20 cellular contexts compared by ENCODE assay signal in the genomic region with DNA sequence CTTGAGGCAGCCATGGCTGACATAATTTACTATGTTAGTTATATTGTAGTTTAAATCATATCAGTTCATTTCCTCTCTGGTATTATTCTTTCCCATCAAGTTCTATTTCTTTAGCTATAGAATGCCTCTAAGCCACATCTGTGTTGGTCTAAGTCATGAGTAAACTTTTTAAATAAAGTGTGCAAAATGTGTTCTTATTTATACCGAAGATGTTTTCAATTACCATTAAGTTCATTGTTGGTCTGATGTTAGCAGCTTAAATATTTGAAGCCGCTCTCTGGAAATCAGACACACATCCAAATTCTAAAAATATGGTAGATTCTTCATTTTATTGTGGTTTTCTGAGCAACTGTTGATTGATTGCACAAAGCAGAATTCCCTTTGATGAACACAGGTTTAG.
DNase-seq lines count a peak whose midpoint lies in the region; FAIRE-seq and TF ChIP-seq lines count a peak whose summit lies in the region.
"Had no signal": no experiment of that assay in that cellular context is flagged by ENCODE, and none has a peak within 500 bp of the region (broad histone marks: within the 10 kb centered on the region; RNA-seq: fewer than 3 reads in every experiment).

No MANE protein-coding gene starts in this region.

- no peaks in the 10 kb centered on the region for H3K9me3 ChIP-seq in adipocyte (ENCODE audit: control insufficient read depth, low read length)
- H3K9me3 ChIP-seq: SJSA1 had no signal

- no peaks in the 10 kb centered on the region for H3K36me3 ChIP-seq in adipocyte (ENCODE audit: control insufficient read depth, insufficient read depth, low read length, severe bottlenecking)
- H3K36me3 ChIP-seq: SJSA1 had no signal

- peaks cover 1% of the 10 kb centered on the region for H3K4me1 ChIP-seq in adipocyte (ENCODE audit: control insufficient read depth, insufficient read depth, low read length)
- H3K4me1 ChIP-seq: SJSA1 had no signal

- H3K4me3 ChIP-seq in AG10803 (ENCODE audit: low read length) (no peak overlapping the region), adipocyte (ENCODE audit: low read length) (no peak overlapping the region), fibroblast of the aortic adventitia (ENCODE audit: low read depth, low read length) (no peak overlapping the region)
- H3K4me3 ChIP-seq: GM23338, SJSA1 had no signal

- TF ChIP-seq POLR2A in H54 (IDR thresholded peaks at IDR 0.05; ENCODE audit: low read depth, low read length), result no peak

- FAIRE-seq in H54 (lab: Jason Lieb, UNC), result peak; percentile 50
- FAIRE-seq: A204.1, GM19239, HTR-8/SVneo had no signal

- no peak overlapping the region for H3K9ac ChIP-seq in adipocyte (ENCODE audit: low read length)

- no peaks in the 10 kb centered on the region for H3K27me3 ChIP-seq in adipocyte (replicated peaks; ENCODE audit: control insufficient read depth, insufficient read depth, low read length)

- DNase-seq in AG10803 (ENCODE audit: low read depth) (peak; percentile 86), H54 (ENCODE audit: insufficient read length, low spot score) (no peak), adipocyte (ENCODE audit: low read depth) (peak; percentile 45), fibroblast of the aortic adventitia (ENCODE audit: low read depth) (peak; percentile 28), SK-N-DZ (ENCODE audit: low spot score) (no peak), amygdala (lab: John Stamatoyannopoulos, UW) (no peak), NCI-H1930 (lab: John Stamatoyannopoulos, UW) (no peak)
- DNase-seq in activated CD4-positive, alpha-beta T cell treated with anti-CD3 and anti-CD28 coated beads, Interleukin-2, amount 50 U/mL, for 48 hours, result no peak
- DNase-seq: AML-193, DND-41, IMR-90, NCI-H1417 treated with DMSO at 0.1 percent for 48 hours, NCI-H2081, NCI-H2171 treated with DMSO at 0.1 percent for 48 hours, NCI-H446 treated with DMSO at 0.1 percent for 48 hours had no signal

- no peak for TF ChIP-seq CTCF in AG10803 (conservative IDR thresholded peaks at IDR 0.05; ENCODE audit: low read length)
- no peak for TF ChIP-seq CTCF in fibroblast of the aortic adventitia (IDR thresholded peaks at IDR 0.05; ENCODE audit: insufficient read depth, low read length)

Comparison
In these comparisons a context has a peak if more than half of its experiments do, and no peak if none do; other contexts are left out.
1. DNase-seq: peak in AG10803 (single experiment), adipocyte (single experiment) and fibroblast of the aortic adventitia (single experiment); none in H54 (single experiment), SK-N-DZ (single experiment), amygdala (0 of 56), activated CD4-positive, alpha-beta T cell treated with anti-CD3 and anti-CD28 coated beads, Interleukin-2, amount 50 U/mL, for 48 hours (0 of 2) and NCI-H1930 (0 of 2).